Comparison of ENCODE assay signal across 21 cellular contexts in the genomic region with DNA sequence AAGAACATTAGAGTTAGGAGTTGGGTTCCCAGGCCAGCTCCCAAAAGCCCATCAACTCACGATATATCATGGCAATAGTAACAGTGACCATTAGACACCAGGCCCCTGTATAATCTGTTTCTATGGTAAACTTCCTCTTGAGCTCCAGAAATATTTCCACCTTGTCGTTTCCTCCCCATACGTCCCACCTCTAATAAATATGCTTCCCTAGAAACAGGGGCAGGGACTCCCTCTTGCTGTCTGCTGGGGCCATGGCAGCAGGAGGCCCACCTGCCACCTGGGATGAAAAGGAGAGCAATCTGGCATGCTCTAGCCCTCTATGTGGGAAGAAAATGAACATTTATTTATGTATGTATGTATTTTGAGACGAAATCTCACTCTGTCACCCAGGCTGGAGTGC.
"Had no signal": no experiment of that assay in that cellular context is flagged by ENCODE, and none has a peak within 500 bp of the region (broad histone marks: within the 10 kb centered on the region; RNA-seq: fewer than 3 reads in every experiment).

No MANE protein-coding gene starts in this region.

- ATAC-seq: activated CD4-positive, alpha-beta T cell treated with anti-CD3 and anti-CD28 coated beads for 36 hours; left colon; stimulated activated memory B cell treated with anti-CD40 and anti-IgM and Interleukin-4, amounts not matched to agents 10 μg/mL and 1 μg/mL and 100 μg/mL, for 72 hours had no signal

- H3K36me3 ChIP-seq: cardiac muscle cell, sigmoid colon, spleen, upper lobe of left lung had no signal

- H3K9me3 ChIP-seq: sigmoid colon, spleen, testis, upper lobe of left lung had no signal

- H3K4me3 ChIP-seq: cardiac muscle cell, lung, sigmoid colon, spleen, testis, upper lobe of left lung had no signal

- DNase-seq: activated CD4-positive, alpha-beta T cell treated with anti-CD3 and anti-CD28 coated beads for 36 hours; activated CD4-positive, alpha-beta T cell treated with anti-CD3 and anti-CD28 coated beads, Interleukin-2, amount 50 U/mL, for 48 hours; activated naive CD4-positive, alpha-beta T cell; activated naive CD8-positive, alpha-beta T cell treated with anti-CD3 and anti-CD28 coated beads, Interleukin-2, amount 10 ng/mL, durations not matched to agents 7 days and 5 days; activated T-cell treated with anti-CD3 and anti-CD28 coated beads for 4 hours; amygdala; foreskin melanocyte; glutamatergic neuron; hippocampal formation; islet precursor cell; left colon; midbrain; nucleus accumbens; sigmoid colon; spleen; stimulated activated CD4-positive, alpha-beta T cell treated with anti-CD3 and anti-CD28 coated beads, Interleukin-4, amount 100 ng/mL, for 4 hours; testis had no signal

- H3K27me3 ChIP-seq: sigmoid colon, testis had no signal

- H3K4me1 ChIP-seq: testis had no signal

- H3K27ac ChIP-seq: cardiac muscle cell, testis, upper lobe of left lung had no signal
